ENCODE assay signal across 2 cellular contexts in the genomic region with DNA sequence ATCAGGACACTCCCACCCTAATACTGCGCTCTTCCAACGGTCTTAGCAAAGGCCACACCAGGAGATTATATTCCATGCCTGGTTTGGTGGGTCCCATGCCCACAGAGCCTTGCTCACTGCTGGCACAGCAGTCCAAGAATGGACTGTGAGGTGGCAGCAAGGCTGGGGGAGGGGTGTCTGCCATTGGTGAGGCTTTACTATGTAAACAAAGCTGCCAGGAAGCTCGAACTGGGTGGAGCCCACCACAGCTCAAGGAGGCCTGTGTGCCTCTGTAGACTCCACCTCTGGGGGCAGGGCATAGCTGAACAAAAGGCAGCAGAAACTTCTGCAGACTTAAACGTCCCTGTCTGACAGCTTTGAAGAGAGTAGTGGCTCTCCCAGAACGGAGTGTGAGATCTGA.
A peak's percentile ranks its signal among the peaks of the same experiment; 100 is the strongest.
TF ChIP-seq lines count a peak whose summit lies in the region.
"Not testable (repeated sequence)": the region's sequence is repeated elsewhere in the genome, so short reads cannot be mapped to it uniquely, and the experiment has no call there.

No MANE protein-coding gene starts in this region.

TF ChIP-seq in K562, 482 proteins besides CTCF, POLR2A, EP300 and RAD21:
- TF ChIP-seq NR3C1 (CRISPR knock-in tag; IDR thresholded peaks at IDR 0.05), result 0 out of 2 replicates have a peak, but pooled peaks have one; percentile 16

TF ChIP-seq in HepG2, 621 proteins besides CTCF, POLR2A, EP300 and RAD21:
- TF ChIP-seq ZNF281 (CRISPR knock-in tag; IDR thresholded peaks at IDR 0.05; ENCODE audit: borderline replicate concordance) (peak; percentile 60; the same call in 1 of the 2 replicates), FOXA1 (CRISPR knock-in tag; IDR thresholded peaks at IDR 0.05) (peak; percentile 33; the same call in 1 of the 2 replicates)
- TF ChIP-seq, protein P1, sequence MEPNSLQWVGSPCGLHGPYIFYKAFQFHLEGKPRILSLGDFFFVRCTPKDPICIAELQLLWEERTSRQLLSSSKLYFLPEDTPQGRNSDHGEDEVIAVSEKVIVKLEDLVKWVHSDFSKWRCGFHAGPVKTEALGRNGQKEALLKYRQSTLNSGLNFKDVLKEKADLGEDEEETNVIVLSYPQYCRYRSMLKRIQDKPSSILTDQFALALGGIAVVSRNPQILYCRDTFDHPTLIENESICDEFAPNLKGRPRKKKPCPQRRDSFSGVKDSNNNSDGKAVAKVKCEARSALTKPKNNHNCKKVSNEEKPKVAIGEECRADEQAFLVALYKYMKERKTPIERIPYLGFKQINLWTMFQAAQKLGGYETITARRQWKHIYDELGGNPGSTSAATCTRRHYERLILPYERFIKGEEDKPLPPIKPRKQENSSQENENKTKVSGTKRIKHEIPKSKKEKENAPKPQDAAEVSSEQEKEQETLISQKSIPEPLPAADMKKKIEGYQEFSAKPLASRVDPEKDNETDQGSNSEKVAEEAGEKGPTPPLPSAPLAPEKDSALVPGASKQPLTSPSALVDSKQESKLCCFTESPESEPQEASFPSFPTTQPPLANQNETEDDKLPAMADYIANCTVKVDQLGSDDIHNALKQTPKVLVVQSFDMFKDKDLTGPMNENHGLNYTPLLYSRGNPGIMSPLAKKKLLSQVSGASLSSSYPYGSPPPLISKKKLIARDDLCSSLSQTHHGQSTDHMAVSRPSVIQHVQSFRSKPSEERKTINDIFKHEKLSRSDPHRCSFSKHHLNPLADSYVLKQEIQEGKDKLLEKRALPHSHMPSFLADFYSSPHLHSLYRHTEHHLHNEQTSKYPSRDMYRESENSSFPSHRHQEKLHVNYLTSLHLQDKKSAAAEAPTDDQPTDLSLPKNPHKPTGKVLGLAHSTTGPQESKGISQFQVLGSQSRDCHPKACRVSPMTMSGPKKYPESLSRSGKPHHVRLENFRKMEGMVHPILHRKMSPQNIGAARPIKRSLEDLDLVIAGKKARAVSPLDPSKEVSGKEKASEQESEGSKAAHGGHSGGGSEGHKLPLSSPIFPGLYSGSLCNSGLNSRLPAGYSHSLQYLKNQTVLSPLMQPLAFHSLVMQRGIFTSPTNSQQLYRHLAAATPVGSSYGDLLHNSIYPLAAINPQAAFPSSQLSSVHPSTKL (CRISPR knock-in tag; IDR thresholded peaks at IDR 0.05), result 0 out of 2 replicates have a peak, but pooled peaks have one; percentile 9
- TF ChIP-seq FOXA1 (IDR thresholded peaks at IDR 0.05), result not testable (repeated sequence)
